8 cellular contexts compared by ENCODE assay signal in the genomic region with DNA sequence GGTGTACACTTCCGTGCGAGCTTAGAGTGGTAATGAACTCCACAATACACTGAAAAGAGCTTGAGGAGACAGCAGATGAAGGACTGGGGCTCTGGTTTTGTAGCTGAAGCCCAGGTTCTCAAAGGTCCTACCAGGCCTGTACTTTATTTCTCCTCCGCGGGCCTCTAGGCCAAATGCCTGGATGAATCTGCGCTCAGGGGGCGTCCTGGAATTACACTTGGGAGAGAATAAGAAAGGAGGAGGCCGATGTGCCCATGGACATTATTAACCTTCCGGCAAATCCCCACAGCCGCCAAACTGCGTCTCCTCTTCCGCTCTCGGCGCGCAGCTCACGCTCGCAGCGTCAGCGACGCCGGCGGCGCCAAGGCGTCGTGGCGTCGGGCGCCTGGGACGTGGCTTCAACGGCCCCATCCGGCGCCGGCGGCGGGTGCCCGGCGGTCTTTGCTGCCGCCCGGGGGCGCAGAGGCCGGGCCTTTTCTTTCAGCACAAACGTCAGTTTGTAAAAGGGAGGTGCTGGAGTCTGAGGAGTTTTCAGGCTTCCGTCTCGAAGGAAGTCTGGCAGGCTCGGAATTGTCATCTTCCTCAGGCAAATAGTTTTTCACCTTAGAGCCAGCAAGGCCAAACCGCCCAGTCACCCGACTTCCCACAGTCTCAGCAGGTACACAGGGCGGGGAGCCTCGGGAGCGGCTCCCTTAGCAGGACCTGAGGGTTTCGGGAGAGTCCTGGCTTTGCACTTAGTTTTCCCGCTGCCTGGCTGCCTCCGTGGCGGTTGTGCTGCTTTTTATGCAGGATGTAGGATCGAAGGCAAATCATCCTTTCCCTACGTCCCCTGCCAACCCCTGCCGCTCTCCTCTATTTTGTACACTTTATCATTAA. TPM values are rescaled to one million over a fixed set of nuclear protein-coding genes. Genes with fewer than 3 reads are reported as not detected.
A peak's percentile ranks its signal among the peaks of the same experiment; 100 is the strongest.
DNase-seq lines count a peak whose midpoint lies in the region; ATAC-seq and TF ChIP-seq lines count a peak whose summit lies in the region.

A gene (plus strand): TSS at position 401 of the 876 bp plus-strand sequence. CDS start 5,503 bp downstream, outside the sequence.

- intact Hi-C loops in left cardiac atrium (cut with DNase I) (loop anchor here in 1 of 2 donors (2.0 kb wide), 1 partner anchor 67 kb away; no protein-coding TSS in a partner anchor), posterior vena cava (cut with DNase I) (loop anchor here in 1 of 2 donors (5.0 to 10.0 kb wide), 2 partner anchors 69 to 191 kb away; no protein-coding TSS in a partner anchor), upper lobe of right lung (cut with DNase I) (no loop called here)

- no peaks in the 10 kb centered on the region for H3K36me3 ChIP-seq in upper lobe of right lung

- peak; percentile 98 for ATAC-seq in HG02759 (IDR thresholded peaks at IDR 0.05; ENCODE audit: unreplicated experiment)
- ATAC-seq in left cardiac atrium = peak; percentile 98 to 99
- peak; percentile 99 for ATAC-seq in upper lobe of right lung

- H3K4me3 ChIP-seq in upper lobe of right lung = peak within 1 kb of the TSS; percentile 62

- H3K27ac ChIP-seq in adipose tissue (ENCODE audit: low read depth, low read length) (peak within 1 kb of the TSS; percentile 73), upper lobe of right lung (peak within 1 kb of the TSS; percentile 98)

- peaks cover 3% of the 10 kb centered on the region for H3K4me1 ChIP-seq in upper lobe of right lung

- TF ChIP-seq CTCF in GM12874 (IDR thresholded peaks at IDR 0.05; ENCODE audit: insufficient read depth, low read depth, low read length) (peak; percentile 57), upper lobe of right lung (IDR thresholded peaks at IDR 0.05) (peak; percentile 59)

- H3K9me3 ChIP-seq in upper lobe of right lung = no peaks in the 10 kb centered on the region

- peak; percentile 44 for DNase-seq in NCI-H128 (lab: John Stamatoyannopoulos, UW; ENCODE audit: unreplicated experiment)
- DNase-seq in SW480 (ENCODE audit: low spot score) = peak; percentile 76
- DNase-seq in left cardiac atrium = peak; percentile 91
- peak; percentile 96 for DNase-seq in posterior vena cava (ENCODE audit: low spot score)
- DNase-seq in upper lobe of right lung = peak; percentile 93

- H3K27me3 ChIP-seq in upper lobe of right lung = no peaks in the 10 kb centered on the region

- WGBS in adipose tissue, 3 donors = 0% methylated on average over 54 to 56 of the region's 56 CpGs

RNA-seq across cellular contexts. Expression of the gene that starts here (rescaled TPM):
- polyA plus RNA-seq in adipose tissue = 1 to 10 TPM in 2 of 3 donors, under 1 TPM in 1; 0.67 to 1.5 (median 1.2) TPM
- total RNA-seq in left cardiac atrium = 10 to 100 TPM; 25.7 to 29.3 TPM
- total RNA-seq in posterior vena cava = 10 to 100 TPM; 32.1 to 46.4 TPM
- 23.6 TPM for total RNA-seq in upper lobe of right lung

Comparison
In these comparisons a context has a peak if more than half of its experiments do, and no peak if none do; other contexts are left out.
1. Peak in every context shown above with its lines: DNase-seq, ATAC-seq, H3K4me3 ChIP-seq and H3K27ac ChIP-seq.
2. DNase-seq: peak in every context shown above with its lines; median percentile 96 in posterior vena cava; 93 in upper lobe of right lung; 91 in left cardiac atrium; 76 in SW480; 44 in NCI-H128.